13 cellular contexts compared by ENCODE assay signal in genomic region chr22:47835726-47836125, GRCh38.
DNase-seq lines count a peak whose midpoint lies in the region; ATAC-seq and TF ChIP-seq lines count a peak whose summit lies in the region.
"Had no signal": no experiment of that assay in that cellular context is flagged by ENCODE, and none has a peak within 500 bp of the region (broad histone marks: within the 10 kb centered on the region; RNA-seq: fewer than 3 reads in every experiment).

No MANE protein-coding gene starts in this region.

- H3K4me1 ChIP-seq in mammary epithelial cell (ENCODE audit: insufficient read depth, low read length), result no peaks in the 10 kb centered on the region
- no peaks in the 10 kb centered on the region for H3K4me1 ChIP-seq in mesenchymal stem cell (ENCODE audit: control insufficient read depth, insufficient read depth, low read depth, low read length)
- H3K4me1 ChIP-seq: vagina had no signal

- dilution Hi-C loops in mammary epithelial cell (cut with HindIII; ENCODE audit: low sequenced_read_pairs), result no loop called here

- no peak overlapping the region for H2AK5ac ChIP-seq in mesenchymal stem cell (ENCODE audit: low read length, severe bottlenecking)

- TF ChIP-seq CTCF in mammary epithelial cell (conservative IDR thresholded peaks at IDR 0.05 in 1 of 2, IDR thresholded peaks at IDR 0.05 in 1 of 2; ENCODE audit: extremely low read depth in 1 of 2, insufficient read depth in 1 of 2, low read depth in 1 of 2, low read length in 2 of 2), result no peak

- CTCF ChIA-PET in mammary epithelial cell (lab: Charles Lee; ENCODE audit: low non-redundant PET), result no interaction called here
- CTCF ChIA-PET in activated naive CD4-positive, alpha-beta T cell treated with anti-CD3 and anti-CD28 coated beads for 36 hours (lab: Charles Lee), result no interaction called here

- WGBS in mammary epithelial cell (ENCODE audit: low coverage, missing lambda C conversion rate), result 1% methylated on average over 7 of the region's 7 CpGs
- 48% methylated on average over 4 of the region's 7 CpGs for WGBS in mesenchymal stem cell

- no peak overlapping the region for H3K18ac ChIP-seq in mesenchymal stem cell (ENCODE audit: low read depth in 1 of 2, low read length in 2 of 2)

- no peak for ATAC-seq in GM18520 (IDR thresholded peaks at IDR 0.05; ENCODE audit: unreplicated experiment)
- ATAC-seq in HG03196 (IDR thresholded peaks at IDR 0.05; ENCODE audit: unreplicated experiment), result no peak
- ATAC-seq in HG02970 (IDR thresholded peaks at IDR 0.05; ENCODE audit: low FRiP score, unreplicated experiment), result no peak
- ATAC-seq: esophagus mucosa had no signal

- H4K91ac ChIP-seq in mesenchymal stem cell (ENCODE audit: low read length), result no peak overlapping the region

- no peaks in the 10 kb centered on the region for H3K4me1 Mint-ChIP-seq in activated naive CD4-positive, alpha-beta T cell treated with anti-CD3 and anti-CD28 coated beads for 36 hours (ENCODE audit: low read depth)

- H3K9me3 Mint-ChIP-seq in activated naive CD4-positive, alpha-beta T cell treated with anti-CD3 and anti-CD28 coated beads for 36 hours, result no peaks in the 10 kb centered on the region
- H3K9me3 Mint-ChIP-seq: CD4-positive, alpha-beta T cell had no signal

- no peaks in the 10 kb centered on the region for H3K79me1 ChIP-seq in mesenchymal stem cell (replicated peaks; ENCODE audit: low read length, poor library complexity, severe bottlenecking)

- intact Hi-C loops in mammary epithelial cell (cut with micrococcal nuclease), result no loop called here
- intact Hi-C loops in activated naive CD4-positive, alpha-beta T cell treated with anti-CD3 and anti-CD28 coated beads for 36 hours (cut with micrococcal nuclease), result no loop called here

- H3K9me3 ChIP-seq in mammary epithelial cell (replicated peaks; ENCODE audit: insufficient read depth, low read length), result peaks cover 19% of the 10 kb centered on the region
- H3K9me3 ChIP-seq in mesenchymal stem cell (ENCODE audit: control insufficient read depth, low read length), result peaks cover 3% of the 10 kb centered on the region
- H3K9me3 ChIP-seq: vagina had no signal

- no peak overlapping the region for H3K23ac ChIP-seq in mesenchymal stem cell (ENCODE audit: low read length in 2 of 2)

- H3K4me3 Mint-ChIP-seq in activated naive CD4-positive, alpha-beta T cell treated with anti-CD3 and anti-CD28 coated beads for 36 hours, result no peak overlapping the region
- H3K4me3 Mint-ChIP-seq: brain; CD4-positive, alpha-beta T cell; nephron progenitor cell had no signal

- H2AFZ ChIP-seq in mammary epithelial cell (ENCODE audit: low read depth, low read length) (no peak overlapping the region), mesenchymal stem cell (ENCODE audit: low read depth, low read length) (no peak overlapping the region)

- no peak overlapping the region for H3K4ac ChIP-seq in mesenchymal stem cell (ENCODE audit: low read depth in 1 of 2, low read length in 2 of 2)

- DNase-seq in Caki2 (ENCODE audit: low read depth) (peak; percentile 85), LoVo (ENCODE audit: low spot score) (peak; percentile 26), mammary epithelial cell (peak; percentile 71), mesenchymal stem cell (peak; percentile 19)
- no peak for DNase-seq in activated naive CD4-positive, alpha-beta T cell treated with anti-CD3 and anti-CD28 coated beads for 36 hours
- DNase-seq: CD4-positive, alpha-beta T cell; nephron progenitor cell had no signal

- no peak overlapping the region for H3K4me2 ChIP-seq in mammary epithelial cell (ENCODE audit: insufficient read depth, low read depth, low read length)
- no peak overlapping the region for H3K4me2 ChIP-seq in mesenchymal stem cell (ENCODE audit: low read length, poor library complexity, severe bottlenecking)

- peaks cover 11% of the 10 kb centered on the region for H3K27me3 Mint-ChIP-seq in activated naive CD4-positive, alpha-beta T cell treated with anti-CD3 and anti-CD28 coated beads for 36 hours (ENCODE audit: low read depth)

- H3K79me2 ChIP-seq in mammary epithelial cell (ENCODE audit: insufficient read depth, low read length), result no peaks in the 10 kb centered on the region

- H3K36me3 ChIP-seq in mammary epithelial cell (ENCODE audit: insufficient read depth, low read length) (no peaks in the 10 kb centered on the region), mesenchymal stem cell (ENCODE audit: control insufficient read depth in 1 of 2, insufficient read depth in 2 of 2, low read depth in 1 of 2, low read length in 2 of 2) (no peaks in the 10 kb centered on the region)
- H3K36me3 ChIP-seq: vagina had no signal

- H2BK5ac ChIP-seq in mesenchymal stem cell (ENCODE audit: low read depth, low read length, poor library complexity, severe bottlenecking), result no peak overlapping the region

- no peak overlapping the region for H3K14ac ChIP-seq in mesenchymal stem cell (ENCODE audit: low read length in 2 of 2)

- no peaks in the 10 kb centered on the region for H4K20me1 ChIP-seq in mammary epithelial cell (ENCODE audit: insufficient read depth, low read length)

- in situ Hi-C loops in Caki2 (cut with HindIII; ENCODE audit: low pct_unique_long_range_greater_than_20kb, low sequenced_read_pairs) (no loop called here), mammary epithelial cell (cut with MboI; ENCODE audit: low sequenced_read_pairs in 2 of 2) (no loop called here)

- H4K8ac ChIP-seq in mesenchymal stem cell (ENCODE audit: low read length), result no peak overlapping the region

- BruUV-seq in mammary epithelial cell (replicated peaks; lab: Mats Ljungman, UMichigan), result no TSS peak

- H3K9ac ChIP-seq in mammary epithelial cell (ENCODE audit: insufficient read depth, low read length), result no peak overlapping the region
- peak overlapping the region; percentile 8 for H3K9ac ChIP-seq in mesenchymal stem cell (ENCODE audit: low read length)

- H3K27me3 ChIP-seq in mammary epithelial cell (ENCODE audit: insufficient read depth, low read length) (no peaks in the 10 kb centered on the region), mesenchymal stem cell (ENCODE audit: control insufficient read depth in 1 of 2, insufficient read depth in 1 of 2, low read length in 2 of 2) (peaks cover 0 to 3% of the 10 kb centered on the region in 2 experiments)
- H3K27me3 ChIP-seq: vagina had no signal

- H2BK12ac ChIP-seq in mesenchymal stem cell (ENCODE audit: low read length in 2 of 2), result no peak overlapping the region

- H3K4me3 ChIP-seq in mammary epithelial cell (replicated peaks in 1 of 3; ENCODE audit: insufficient read depth in 1 of 3, low read depth in 2 of 3, low read length in 3 of 3), result no peak overlapping the region
- no peak overlapping the region for H3K4me3 ChIP-seq in mesenchymal stem cell (ENCODE audit: insufficient read depth in 1 of 2, low read depth in 1 of 2, low read length in 2 of 2)
- H3K4me3 ChIP-seq: vagina had no signal

- no peak overlapping the region for H2BK120ac ChIP-seq in mesenchymal stem cell (ENCODE audit: low read depth, low read length)

- H2BK15ac ChIP-seq in mesenchymal stem cell (ENCODE audit: low read depth, poor library complexity, severe bottlenecking), result no peak overlapping the region

- no peak overlapping the region for H3K27ac Mint-ChIP-seq in activated naive CD4-positive, alpha-beta T cell treated with anti-CD3 and anti-CD28 coated beads for 36 hours
- H3K27ac Mint-ChIP-seq: brain; CD4-positive, alpha-beta T cell; nephron progenitor cell had no signal

- H3K27ac ChIP-seq in mammary epithelial cell (ENCODE audit: insufficient read depth, low read depth, low read length), result no peak overlapping the region
- no peak overlapping the region for H3K27ac ChIP-seq in mesenchymal stem cell (ENCODE audit: low read length, poor library complexity, severe bottlenecking)
- H3K27ac ChIP-seq: vagina had no signal

- H3K36me3 Mint-ChIP-seq in activated naive CD4-positive, alpha-beta T cell treated with anti-CD3 and anti-CD28 coated beads for 36 hours (ENCODE audit: low read depth), result no peaks in the 10 kb centered on the region
- H3K36me3 Mint-ChIP-seq: brain had no signal
